Comparison of ENCODE assay signal across 8 cellular contexts in genomic region chr4:118032691-118033090, GRCh38. TPM values are rescaled to one million over a fixed set of nuclear protein-coding genes. Genes with fewer than 3 reads are reported as not detected.
DNase-seq lines count a peak whose midpoint lies in the region; ATAC-seq, FAIRE-seq and TF ChIP-seq lines count a peak whose summit lies in the region.

No MANE protein-coding gene starts in this region.

- no peaks in the 10 kb centered on the region for H3K27me3 ChIP-seq in bronchial epithelial cell (ENCODE audit: control insufficient read depth, insufficient read depth, low read length)

- no peak for TF ChIP-seq EP300 in Ishikawa (IDR thresholded peaks at IDR 0.05; ENCODE audit: borderline replicate concordance)

- no peak overlapping the region for H3K4me3 ChIP-seq in bronchial epithelial cell (ENCODE audit: low read depth, low read length)

- FAIRE-seq in bronchial epithelial cell (lab: Jason Lieb, UNC), result no peak
- no peak for FAIRE-seq in GM19239 (lab: Jason Lieb, UNC)

- TF ChIP-seq CTCF in bronchial epithelial cell (IDR thresholded peaks at IDR 0.05; ENCODE audit: insufficient read depth, low read length, severe bottlenecking) (no peak), neural crest cell (conservative IDR thresholded peaks at IDR 0.05) (no peak)

- peaks cover 3% of the 10 kb centered on the region for H3K27me3 Mint-ChIP-seq in neural crest cell (ENCODE audit: low read depth)

- peak; percentile 11 for DNase-seq in EH (ENCODE audit: low read depth)
- DNase-seq in bronchial epithelial cell (ENCODE audit: low read depth), result peak; percentile 39
- DNase-seq in neural crest cell (ENCODE audit: low read depth, low spot score), result no peak
- no peak for DNase-seq in Ammon's horn (ENCODE audit: low spot score)
- DNase-seq in dedifferentiated amniotic fluid mesenchymal stem cell (ENCODE audit: extremely low spot score), result no peak
- no peak for DNase-seq in GM19239 (ENCODE audit: insufficient read length, low spot score)
- no peak for DNase-seq in left ventricle myocardium superior

- H3K4me3 Mint-ChIP-seq in neural crest cell, result peak overlapping the region; percentile 78

- H3K36me3 Mint-ChIP-seq in neural crest cell (ENCODE audit: low read depth), result no peaks in the 10 kb centered on the region

- peaks cover 18% of the 10 kb centered on the region for H3K4me1 Mint-ChIP-seq in neural crest cell

- H3K27ac Mint-ChIP-seq in neural crest cell (ENCODE audit: unreplicated experiment), result no peak overlapping the region

- no peak for TF ChIP-seq RAD21 in Ishikawa (IDR thresholded peaks at IDR 0.05; ENCODE audit: low read depth)

- no peaks in the 10 kb centered on the region for H3K9me3 Mint-ChIP-seq in neural crest cell

- no peak for ATAC-seq in left ventricle myocardium superior

- intact Hi-C loops in left ventricle myocardium superior (cut with micrococcal nuclease), result no loop called here

- H3K36me3 ChIP-seq in bronchial epithelial cell (ENCODE audit: control insufficient read depth, insufficient read depth, low read length), result no peaks in the 10 kb centered on the region

TF ChIP-seq in Ishikawa, 13 proteins besides CTCF, POLR2A, EP300 and RAD21:
- TF ChIP-seq, protein P1, sequence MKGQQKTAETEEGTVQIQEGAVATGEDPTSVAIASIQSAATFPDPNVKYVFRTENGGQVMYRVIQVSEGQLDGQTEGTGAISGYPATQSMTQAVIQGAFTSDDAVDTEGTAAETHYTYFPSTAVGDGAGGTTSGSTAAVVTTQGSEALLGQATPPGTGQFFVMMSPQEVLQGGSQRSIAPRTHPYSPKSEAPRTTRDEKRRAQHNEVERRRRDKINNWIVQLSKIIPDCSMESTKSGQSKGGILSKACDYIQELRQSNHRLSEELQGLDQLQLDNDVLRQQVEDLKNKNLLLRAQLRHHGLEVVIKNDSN (IDR thresholded peaks at IDR 0.05), result no peak
- TF ChIP-seq YY1 (IDR thresholded peaks at IDR 0.05; ENCODE audit: low read depth), result peak; percentile 16; the same call in 1 of the 2 replicates

RNA-seq across cellular contexts. Expression of gene NDST3, which starts 1.6 kb away (rescaled TPM):
- total RNA-seq in bronchial epithelial cell (not detected in 2 replicates), neural crest cell (5.7 and 5.9 TPM in 2 replicates), left ventricle myocardium superior (not detected)

Comparison
In these comparisons a context has a peak if more than half of its experiments do, and no peak if none do; other contexts are left out.
1. DNase-seq: peak in EH (single experiment) and bronchial epithelial cell (single experiment); none in neural crest cell (single experiment), Ammon's horn (single experiment), dedifferentiated amniotic fluid mesenchymal stem cell (single experiment), GM19239 (single experiment) and left ventricle myocardium superior (single experiment).